ENCODE assay signal across 8 cellular contexts in the genomic region with DNA sequence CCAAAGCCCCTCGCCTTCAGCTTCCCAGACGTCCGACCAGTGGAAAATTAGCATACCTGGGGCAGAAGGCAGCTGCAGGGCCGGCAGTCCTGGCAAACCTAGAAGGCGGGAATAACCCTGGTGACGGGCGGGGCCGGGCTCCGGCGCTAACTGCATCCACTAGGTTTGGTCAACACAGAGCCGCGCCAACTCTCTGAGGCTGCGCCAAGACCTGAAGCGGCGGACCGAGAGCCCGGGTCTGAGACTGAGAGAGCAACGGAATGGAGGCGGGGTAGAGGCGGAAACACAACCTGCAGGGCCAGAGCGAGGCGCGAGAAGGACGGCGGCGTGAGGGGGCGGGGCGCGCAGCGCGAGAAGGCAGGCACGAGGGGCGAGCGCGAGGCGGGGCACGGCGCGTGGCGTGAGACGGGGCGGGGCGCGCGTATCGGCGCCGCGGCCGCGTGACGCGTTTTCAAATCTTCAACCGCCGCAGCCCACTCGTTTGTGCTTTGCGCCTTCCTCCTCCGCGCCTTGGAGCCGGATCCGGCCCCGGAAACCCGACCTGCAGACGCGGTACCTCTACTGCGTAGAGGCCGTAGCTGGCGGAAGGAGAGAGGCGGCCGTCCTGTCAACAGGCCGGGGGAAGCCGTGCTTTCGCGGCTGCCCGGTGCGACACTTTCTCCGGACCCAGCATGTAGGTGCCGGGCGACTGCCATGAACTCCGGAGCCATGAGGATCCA. TPM values are rescaled to one million over a fixed set of nuclear protein-coding genes. Genes with fewer than 3 reads are reported as not detected.
DNase-seq lines count a peak whose midpoint lies in the region; ATAC-seq and TF ChIP-seq lines count a peak whose summit lies in the region.

A gene with protein sequence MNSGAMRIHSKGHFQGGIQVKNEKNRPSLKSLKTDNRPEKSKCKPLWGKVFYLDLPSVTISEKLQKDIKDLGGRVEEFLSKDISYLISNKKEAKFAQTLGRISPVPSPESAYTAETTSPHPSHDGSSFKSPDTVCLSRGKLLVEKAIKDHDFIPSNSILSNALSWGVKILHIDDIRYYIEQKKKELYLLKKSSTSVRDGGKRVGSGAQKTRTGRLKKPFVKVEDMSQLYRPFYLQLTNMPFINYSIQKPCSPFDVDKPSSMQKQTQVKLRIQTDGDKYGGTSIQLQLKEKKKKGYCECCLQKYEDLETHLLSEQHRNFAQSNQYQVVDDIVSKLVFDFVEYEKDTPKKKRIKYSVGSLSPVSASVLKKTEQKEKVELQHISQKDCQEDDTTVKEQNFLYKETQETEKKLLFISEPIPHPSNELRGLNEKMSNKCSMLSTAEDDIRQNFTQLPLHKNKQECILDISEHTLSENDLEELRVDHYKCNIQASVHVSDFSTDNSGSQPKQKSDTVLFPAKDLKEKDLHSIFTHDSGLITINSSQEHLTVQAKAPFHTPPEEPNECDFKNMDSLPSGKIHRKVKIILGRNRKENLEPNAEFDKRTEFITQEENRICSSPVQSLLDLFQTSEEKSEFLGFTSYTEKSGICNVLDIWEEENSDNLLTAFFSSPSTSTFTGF (plus strand): TSS at position 454 of the 719 bp plus-strand sequence. CDS start 240 bp downstream, at position 694.
A gene with protein sequence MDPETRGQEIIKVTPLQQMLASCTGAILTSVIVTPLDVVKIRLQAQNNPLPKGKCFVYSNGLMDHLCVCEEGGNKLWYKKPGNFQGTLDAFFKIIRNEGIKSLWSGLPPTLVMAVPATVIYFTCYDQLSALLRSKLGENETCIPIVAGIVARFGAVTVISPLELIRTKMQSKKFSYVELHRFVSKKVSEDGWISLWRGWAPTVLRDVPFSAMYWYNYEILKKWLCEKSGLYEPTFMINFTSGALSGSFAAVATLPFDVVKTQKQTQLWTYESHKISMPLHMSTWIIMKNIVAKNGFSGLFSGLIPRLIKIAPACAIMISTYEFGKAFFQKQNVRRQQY (minus strand): TSS at position 321 of the 719 bp plus-strand sequence. CDS start 17,633 bp downstream, outside the sequence.

- DNase-seq in NCI-H1105 (lab: John Stamatoyannopoulos, UW) (peak; percentile 94), SKM-1 (lab: John Stamatoyannopoulos, UW; ENCODE audit: unreplicated experiment) (peak; percentile 85), glomerular visceral epithelial cell (ENCODE audit: extremely low spot score) (peak; percentile 97), omental fat pad (ENCODE audit: low spot score) (peak; percentile 76)
- peak; percentile 96 to 97 for DNase-seq in activated naive CD4-positive, alpha-beta T cell treated with anti-CD3 and anti-CD28 coated beads, Interleukin-2, amount 50 U/mL, for 72 hours (ENCODE audit: low spot score in 2 of 2)

- peak; percentile 75 for TF ChIP-seq POLR2A in GM10847 (IDR thresholded peaks at IDR 0.05; ENCODE audit: extremely low read depth, insufficient read length)

- peaks cover 28 to 63% of the 10 kb centered on the region in 2 donors for H3K36me3 Mint-ChIP-seq in activated naive CD4-positive, alpha-beta T cell treated with anti-CD3 and anti-CD28 coated beads, Interleukin-2, amount 50 U/mL, for 72 hours

- ATAC-seq in HG02642 (IDR thresholded peaks at IDR 0.05; ENCODE audit: poor library complexity, unreplicated experiment) (peak; percentile 93), omental fat pad (ENCODE audit: low FRiP score) (peak; percentile 98)
- ATAC-seq in activated naive CD4-positive, alpha-beta T cell treated with anti-CD3 and anti-CD28 coated beads, Interleukin-2, amount 50 U/mL, for 72 hours, result peak; percentile 93 to 95

- H3K27ac Mint-ChIP-seq in activated naive CD4-positive, alpha-beta T cell treated with anti-CD3 and anti-CD28 coated beads, Interleukin-2, amount 50 U/mL, for 72 hours, result peak within 1 kb of the TSS; percentile 96 to 99

- no peak for TF ChIP-seq CTCF in omental fat pad (IDR thresholded peaks at IDR 0.05)

- H3K27ac ChIP-seq in temporal lobe (ENCODE audit: low read depth, low read length), result peak within 1 kb of the TSS; percentile 77

- peaks cover 3 to 13% of the 10 kb centered on the region in 2 donors for H3K9me3 Mint-ChIP-seq in activated naive CD4-positive, alpha-beta T cell treated with anti-CD3 and anti-CD28 coated beads, Interleukin-2, amount 50 U/mL, for 72 hours

RNA-seq across cellular contexts. Expression of the first gene that starts in this region (rescaled TPM):
- 10 to 100 TPM; 67.5 to 71.4 TPM for total RNA-seq in activated naive CD4-positive, alpha-beta T cell treated with anti-CD3 and anti-CD28 coated beads, Interleukin-2, amount 50 U/mL, for 72 hours
- 10 to 100 TPM in 3 of 4 donors, 1 to 10 TPM in 1; 7.7 to 21.4 (median 16.1) TPM for total RNA-seq in omental fat pad
- total RNA-seq in temporal lobe, result 16.2 TPM

RNA-seq across cellular contexts. Expression of the second gene that starts in this region (rescaled TPM):
- total RNA-seq in activated naive CD4-positive, alpha-beta T cell treated with anti-CD3 and anti-CD28 coated beads, Interleukin-2, amount 50 U/mL, for 72 hours, result 10 to 100 TPM; 41.5 to 51.1 TPM
- total RNA-seq in omental fat pad, result 10 to 100 TPM in 2 of 4 donors, 1 to 10 TPM in 2; 5.9 to 22.1 (median 8.2) TPM
- 17.2 TPM for total RNA-seq in temporal lobe

Comparison
In these comparisons a context has a peak if more than half of its experiments do, and no peak if none do; other contexts are left out.
1. Peak in every context shown above with its lines: DNase-seq, ATAC-seq and H3K27ac ChIP-seq.